ENCODE assay signal across 16 cellular contexts in genomic region chr10:101557541-101557940, GRCh38. TPM values are rescaled to one million over a fixed set of nuclear protein-coding genes. Genes with fewer than 3 reads are reported as not detected.
DNase-seq lines count a peak whose midpoint lies in the region; ATAC-seq and TF ChIP-seq lines count a peak whose summit lies in the region.
"Had no signal": no experiment of that assay in that cellular context is flagged by ENCODE, and none has a peak within 500 bp of the region (broad histone marks: within the 10 kb centered on the region; RNA-seq: fewer than 3 reads in every experiment).

No MANE protein-coding gene starts in this region.

- H3K36me3 Mint-ChIP-seq in activated CD4-positive, alpha-beta T cell treated with anti-CD3 and anti-CD28 coated beads, Interleukin-2, amount 10 ng/mL, durations not matched to agents 24 days and 14 days (ENCODE audit: low read depth) = peaks cover 6% of the 10 kb centered on the region
- H3K36me3 Mint-ChIP-seq in activated T-helper 1 cell treated with anti-CD3 and anti-CD28 coated beads, Interleukin-12 subunit alpha, Interleukin-12 subunit beta, Interleukin-2, Interleukin-4 antibody, amounts not matched to agents 30 ng/mL and 10 ng/mL and 1 ng/mL, durations not matched to agents 14 hours and 24 hours and 36 hours (ENCODE audit: low read depth) = peaks cover 21% of the 10 kb centered on the region

- H3K4me1 ChIP-seq in BLaER1 treated with 17β-estradiol and CSF1 and Interleukin-3, amounts not matched to agents 10 nM and 100 nM = peaks cover 25 to 42% (median 37%) of the 10 kb centered on the region in 10 experiments
- H3K4me1 ChIP-seq in Loucy (ENCODE audit: insufficient read depth, low read length, poor library complexity, severe bottlenecking) = peaks cover 22% of the 10 kb centered on the region

- H3K9me3 Mint-ChIP-seq in activated CD4-positive, alpha-beta T cell treated with anti-CD3 and anti-CD28 coated beads, Interleukin-2, amount 10 ng/mL, durations not matched to agents 24 days and 14 days = no peaks in the 10 kb centered on the region
- H3K9me3 Mint-ChIP-seq in activated T-helper 1 cell treated with anti-CD3 and anti-CD28 coated beads, Interleukin-12 subunit alpha, Interleukin-12 subunit beta, Interleukin-2, Interleukin-4 antibody, amounts not matched to agents 30 ng/mL and 10 ng/mL and 1 ng/mL, durations not matched to agents 14 hours and 24 hours and 36 hours = no peaks in the 10 kb centered on the region

- H3K9ac ChIP-seq in BLaER1 treated with 17β-estradiol and CSF1 and Interleukin-3, amounts not matched to agents 10 nM and 100 nM = no peak overlapping the region
- H3K9ac ChIP-seq in Loucy (ENCODE audit: low read depth, low read length, poor library complexity, severe bottlenecking) = peak overlapping the region; percentile 60
- H3K9ac ChIP-seq: BLaER1 had no signal

- ATAC-seq in HG02763 (IDR thresholded peaks at IDR 0.05; ENCODE audit: unreplicated experiment) = no peak

- no peaks in the 10 kb centered on the region for H3F3A ChIP-seq in Loucy (ENCODE audit: low read depth)

- H3K4me2 ChIP-seq in BLaER1 treated with 17β-estradiol and CSF1 and Interleukin-3, amounts not matched to agents 10 nM and 100 nM = peak overlapping the region in 8 of 11 experiments; percentile 24 to 74 (median 45); a peak in 13 of 22 replicates
- H3K4me2 ChIP-seq in Loucy (ENCODE audit: low read depth, low read length, poor library complexity, severe bottlenecking) = peak overlapping the region; percentile 21

- no peak overlapping the region for H3K4me3 Mint-ChIP-seq in activated CD4-positive, alpha-beta T cell treated with anti-CD3 and anti-CD28 coated beads, Interleukin-2, amount 10 ng/mL, durations not matched to agents 24 days and 14 days
- H3K4me3 Mint-ChIP-seq in activated T-helper 1 cell treated with anti-CD3 and anti-CD28 coated beads, Interleukin-12 subunit alpha, Interleukin-12 subunit beta, Interleukin-2, Interleukin-4 antibody, amounts not matched to agents 30 ng/mL and 10 ng/mL and 1 ng/mL, durations not matched to agents 14 hours and 24 hours and 36 hours = no peak overlapping the region

- DNase-seq in activated CD4-positive, alpha-beta T cell treated with anti-CD3 and anti-CD28 coated beads, Interleukin-2, amount 10 ng/mL, durations not matched to agents 24 days and 14 days = no peak
- no peak for DNase-seq in activated CD4-positive, alpha-beta T cell treated with anti-CD3 and anti-CD28 coated beads, Interleukin-2, amount 50 U/mL, for 4 hours
- DNase-seq in epithelial cell of prostate (ENCODE audit: low read depth, low spot score) = no peak
- DNase-seq in GF-D8 (lab: John Stamatoyannopoulos, UW) = no peak
- no peak for DNase-seq in activated T-helper 1 cell treated with anti-CD3 and anti-CD28 coated beads, Interleukin-12 subunit alpha, Interleukin-12 subunit beta, Interleukin-2, Interleukin-4 antibody, amounts not matched to agents 30 ng/mL and 10 ng/mL and 1 ng/mL, durations not matched to agents 14 hours and 24 hours and 36 hours (ENCODE audit: low spot score)
- DNase-seq: GOT3; NCI-H1694 treated with DMSO at 0.1 percent for 48 hours; NCI-H510A; NCI-H748 treated with DMSO at 0.1 percent for 48 hours; NK-92 treated with Interleukin-12 subunit alpha and Interleukin-12 subunit beta, amount 100 ng/mL, for 24 hours; SHP77 had no signal

- H3K4me1 Mint-ChIP-seq in activated CD4-positive, alpha-beta T cell treated with anti-CD3 and anti-CD28 coated beads, Interleukin-2, amount 10 ng/mL, durations not matched to agents 24 days and 14 days = peaks cover 13% of the 10 kb centered on the region
- peaks cover 15% of the 10 kb centered on the region for H3K4me1 Mint-ChIP-seq in activated T-helper 1 cell treated with anti-CD3 and anti-CD28 coated beads, Interleukin-12 subunit alpha, Interleukin-12 subunit beta, Interleukin-2, Interleukin-4 antibody, amounts not matched to agents 30 ng/mL and 10 ng/mL and 1 ng/mL, durations not matched to agents 14 hours and 24 hours and 36 hours (ENCODE audit: low read depth)

- H3K79me2 ChIP-seq in Loucy (ENCODE audit: insufficient read depth, low read length) = no peaks in the 10 kb centered on the region

- H3K27ac Mint-ChIP-seq in activated CD4-positive, alpha-beta T cell treated with anti-CD3 and anti-CD28 coated beads, Interleukin-2, amount 10 ng/mL, durations not matched to agents 24 days and 14 days = peak overlapping the region; percentile 21
- H3K27ac Mint-ChIP-seq in activated T-helper 1 cell treated with anti-CD3 and anti-CD28 coated beads, Interleukin-12 subunit alpha, Interleukin-12 subunit beta, Interleukin-2, Interleukin-4 antibody, amounts not matched to agents 30 ng/mL and 10 ng/mL and 1 ng/mL, durations not matched to agents 14 hours and 24 hours and 36 hours = no peak overlapping the region

- no peak for TF ChIP-seq CTCF in Loucy (conservative IDR thresholded peaks at IDR 0.05; ENCODE audit: low read length)

- H3K9me3 ChIP-seq in BLaER1 treated with 17β-estradiol and CSF1 and Interleukin-3, amounts not matched to agents 10 nM and 100 nM (replicated peaks in 1 of 11) = no peaks in the 10 kb centered on the region
- H3K9me3 ChIP-seq in Loucy (ENCODE audit: insufficient read depth, low read depth, low read length) = no peaks in the 10 kb centered on the region
- H3K9me3 ChIP-seq: BLaER1 had no signal

- peaks cover 6 to 33% (median 20%) of the 10 kb centered on the region in 11 experiments; a peak in 15 of 22 replicates for H3K36me3 ChIP-seq in BLaER1 treated with 17β-estradiol and CSF1 and Interleukin-3, amounts not matched to agents 10 nM and 100 nM
- H3K36me3 ChIP-seq in Loucy (ENCODE audit: insufficient read depth, low read length) = peaks cover 11% of the 10 kb centered on the region; the same call in 1 of the 2 replicates

- H3K9me2 ChIP-seq in Loucy (replicated peaks; ENCODE audit: low read depth, low read length) = no peaks in the 10 kb centered on the region

- no peak overlapping the region for H3K4me3 ChIP-seq in BLaER1 treated with 17β-estradiol and CSF1 and Interleukin-3, amounts not matched to agents 10 nM and 100 nM
- no peak overlapping the region for H3K4me3 ChIP-seq in Loucy (ENCODE audit: low read length, poor library complexity, severe bottlenecking)
- H3K4me3 ChIP-seq: BLaER1, K562 had no signal

- H3K27me3 ChIP-seq in BLaER1 treated with 17β-estradiol and CSF1 and Interleukin-3, amounts not matched to agents 10 nM and 100 nM = no peaks in the 10 kb centered on the region
- H3K27me3 ChIP-seq in Loucy (ENCODE audit: insufficient read depth, low read length, poor library complexity, severe bottlenecking) = no peaks in the 10 kb centered on the region
- H3K27me3 ChIP-seq: BLaER1 had no signal

- 0 out of 22 replicates have a peak overlapping the region, but pooled peaks of 1 of the 11 experiments have one; percentile 24 for H3K27ac ChIP-seq in BLaER1 treated with 17β-estradiol and CSF1 and Interleukin-3, amounts not matched to agents 10 nM and 100 nM
- peak overlapping the region; percentile 45 for H3K27ac ChIP-seq in epithelial cell of prostate
- H3K27ac ChIP-seq: BLaER1 had no signal

- no peaks in the 10 kb centered on the region for H4K20me1 ChIP-seq in BLaER1 treated with 17β-estradiol and CSF1 and Interleukin-3, amounts not matched to agents 10 nM and 100 nM
- H4K20me1 ChIP-seq in Loucy (ENCODE audit: insufficient read depth, low read length, poor library complexity, severe bottlenecking) = no peaks in the 10 kb centered on the region
- H4K20me1 ChIP-seq: BLaER1 had no signal

- no peak overlapping the region for H2AFZ ChIP-seq in Loucy (ENCODE audit: low read length)

- intact Hi-C loops in activated CD4-positive, alpha-beta T cell treated with anti-CD3 and anti-CD28 coated beads, Interleukin-2, amount 10 ng/mL, durations not matched to agents 24 days and 14 days (cut with micrococcal nuclease) = no loop called here
- intact Hi-C loops in activated T-helper 1 cell treated with anti-CD3 and anti-CD28 coated beads, Interleukin-12 subunit alpha, Interleukin-12 subunit beta, Interleukin-2, Interleukin-4 antibody, amounts not matched to agents 30 ng/mL and 10 ng/mL and 1 ng/mL, durations not matched to agents 14 hours and 24 hours and 36 hours (cut with micrococcal nuclease) = no loop called here

- H3K27me3 Mint-ChIP-seq in activated CD4-positive, alpha-beta T cell treated with anti-CD3 and anti-CD28 coated beads, Interleukin-2, amount 10 ng/mL, durations not matched to agents 24 days and 14 days = no peaks in the 10 kb centered on the region
- H3K27me3 Mint-ChIP-seq in activated T-helper 1 cell treated with anti-CD3 and anti-CD28 coated beads, Interleukin-12 subunit alpha, Interleukin-12 subunit beta, Interleukin-2, Interleukin-4 antibody, amounts not matched to agents 30 ng/mL and 10 ng/mL and 1 ng/mL, durations not matched to agents 14 hours and 24 hours and 36 hours (ENCODE audit: insufficient read depth) = no peaks in the 10 kb centered on the region

RNA-seq across cellular contexts. Expression of gene POLL, which starts 30.5 kb away (rescaled TPM):
- 32.2 and 33.8 TPM in 2 replicates for total RNA-seq in activated CD4-positive, alpha-beta T cell treated with anti-CD3 and anti-CD28 coated beads, Interleukin-2, amount 10 ng/mL, durations not matched to agents 24 days and 14 days
- 32.4 and 33.5 TPM in 2 replicates for total RNA-seq in activated T-helper 1 cell treated with anti-CD3 and anti-CD28 coated beads, Interleukin-12 subunit alpha, Interleukin-12 subunit beta, Interleukin-2, Interleukin-4 antibody, amounts not matched to agents 30 ng/mL and 10 ng/mL and 1 ng/mL, durations not matched to agents 14 hours and 24 hours and 36 hours

RNA-seq across cellular contexts. Expression of gene DPCD, which starts 30.6 kb away (rescaled TPM):
- 5.4 and 6.4 TPM in 2 replicates for total RNA-seq in activated CD4-positive, alpha-beta T cell treated with anti-CD3 and anti-CD28 coated beads, Interleukin-2, amount 10 ng/mL, durations not matched to agents 24 days and 14 days
- total RNA-seq in activated T-helper 1 cell treated with anti-CD3 and anti-CD28 coated beads, Interleukin-12 subunit alpha, Interleukin-12 subunit beta, Interleukin-2, Interleukin-4 antibody, amounts not matched to agents 30 ng/mL and 10 ng/mL and 1 ng/mL, durations not matched to agents 14 hours and 24 hours and 36 hours = 3.6 and 4.8 TPM in 2 replicates
